1 cellular context compared by ENCODE assay signal in genomic region chr5:126837907-126838539, GRCh38.
A peak's percentile ranks its signal among the peaks of the same experiment; 100 is the strongest.
TF ChIP-seq lines count a peak whose summit lies in the region.

No MANE protein-coding gene starts in this region.

TF ChIP-seq in K562, 482 proteins besides CTCF, POLR2A, EP300 and RAD21 (continued from another document):
- TF ChIP-seq PBX2 (CRISPR knock-in tag; IDR thresholded peaks at IDR 0.05; ENCODE audit: low read depth) = no peak
- TF ChIP-seq PBX2 (tag; conservative IDR thresholded peaks at IDR 0.05; ENCODE audit: low read depth) = 0 out of 2 replicates have a peak, but pooled peaks have one; percentile 28
- no peak for TF ChIP-seq ZHX1 (conservative IDR thresholded peaks at IDR 0.05; ENCODE audit: low read length)
- TF ChIP-seq ETV6 (IDR thresholded peaks at IDR 0.05; ENCODE audit: borderline replicate concordance in 1 of 2, low read depth in 2 of 2, low read length in 1 of 2) = no peak
- TF ChIP-seq ETV6 (CRISPR knock-in tag; IDR thresholded peaks at IDR 0.05; ENCODE audit: borderline replicate concordance) = no peak
- TF ChIP-seq KDM1A (IDR thresholded peaks at IDR 0.05) = peak; percentile 11 to 31; a peak in 1 of 4 replicates
- peak in 1 of 2 experiments; percentile 70; a peak in 1 of 4 replicates for TF ChIP-seq RCOR1 (IDR thresholded peaks at IDR 0.05; ENCODE audit: borderline replicate concordance in 1 of 2, low read depth in 2 of 2, low read length in 2 of 2)
- TF ChIP-seq CBFA2T3 (IDR thresholded peaks at IDR 0.05) = peak; percentile 21; the same call in 1 of the 2 replicates
- 0 out of 2 replicates have a peak, but pooled peaks have one; percentile 24 for TF ChIP-seq TAL1 (IDR thresholded peaks at IDR 0.05)
- TF ChIP-seq, protein P1, sequence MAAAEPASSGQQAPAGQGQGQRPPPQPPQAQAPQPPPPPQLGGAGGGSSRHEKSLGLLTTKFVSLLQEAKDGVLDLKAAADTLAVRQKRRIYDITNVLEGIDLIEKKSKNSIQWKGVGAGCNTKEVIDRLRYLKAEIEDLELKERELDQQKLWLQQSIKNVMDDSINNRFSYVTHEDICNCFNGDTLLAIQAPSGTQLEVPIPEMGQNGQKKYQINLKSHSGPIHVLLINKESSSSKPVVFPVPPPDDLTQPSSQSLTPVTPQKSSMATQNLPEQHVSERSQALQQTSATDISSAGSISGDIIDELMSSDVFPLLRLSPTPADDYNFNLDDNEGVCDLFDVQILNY (CRISPR knock-in tag; IDR thresholded peaks at IDR 0.05) = no peak
TF ChIP-seq in K562: peak in this region for 7.
